In the genomic region with DNA sequence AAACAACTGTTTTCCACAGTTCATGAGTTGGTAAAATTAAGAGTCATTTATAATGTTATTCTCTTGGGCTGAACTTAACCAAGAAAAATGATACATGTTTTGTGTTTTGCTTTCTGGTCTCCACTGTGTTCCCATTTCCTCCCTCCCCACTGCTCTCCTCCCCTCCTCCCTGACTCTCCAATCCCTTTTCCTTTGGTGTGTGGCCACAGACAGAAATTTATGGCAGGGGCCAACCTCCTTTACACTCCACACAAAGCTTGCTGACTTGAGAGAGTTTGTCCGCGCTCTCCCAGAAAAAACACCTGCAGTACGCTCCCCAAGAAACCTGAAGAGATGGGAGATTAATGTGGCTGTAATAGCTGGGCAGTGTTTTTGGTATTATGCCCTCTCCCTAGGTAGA, we compare ENCODE assay signal across 16 cellular contexts.
"Had no signal": no experiment of that assay in that cellular context is flagged by ENCODE, and none has a peak within 500 bp of the region (broad histone marks: within the 10 kb centered on the region; RNA-seq: fewer than 3 reads in every experiment).

No MANE protein-coding gene starts in this region.

- H3K4me3 ChIP-seq: colonic mucosa, esophagus squamous epithelium, left ventricle myocardium inferior, lower lobe of right lung, prostate gland, right lobe of liver, tibial artery, upper lobe of left lung, uterus had no signal

- H2AFZ ChIP-seq: parathyroid adenoma had no signal

- H3K9ac ChIP-seq: parathyroid adenoma had no signal

- H3K27ac ChIP-seq: colonic mucosa, esophagus squamous epithelium, left ventricle myocardium inferior, lower lobe of right lung, parathyroid adenoma, prostate gland, right lobe of liver, tibial artery, upper lobe of left lung, uterus had no signal

- ATAC-seq: lower lobe of right lung; naive thymus-derived CD4-positive, alpha-beta T cell; right lobe of liver; stimulated activated memory B cell treated with anti-CD40 and anti-IgM and Interleukin-4, amounts not matched to agents 10 μg/mL and 1 μg/mL and 100 μg/mL, for 72 hours had no signal

- H3K4me1 ChIP-seq: colonic mucosa, esophagus squamous epithelium, left ventricle myocardium inferior, lower lobe of right lung, parathyroid adenoma, prostate gland, right lobe of liver, upper lobe of left lung, uterus had no signal

- DNase-seq: colonic mucosa; dermis blood vessel endothelial cell; esophagus squamous epithelium; foreskin fibroblast; immature natural killer cell; left ventricle myocardium inferior; lower lobe of right lung; naive thymus-derived CD4-positive, alpha-beta T cell; right lobe of liver; stimulated activated CD4-positive, alpha-beta T cell treated with anti-CD3 and anti-CD28 coated beads, Interleukin-4, amount 100 ng/mL, for 1 hour; tibial artery; upper lobe of left lung; uterus had no signal

- H3K27me3 ChIP-seq: colonic mucosa, esophagus squamous epithelium, right lobe of liver, tibial artery, upper lobe of left lung, uterus had no signal

- H3K36me3 ChIP-seq: colonic mucosa, prostate gland, uterus had no signal

- H3K9me3 ChIP-seq: colonic mucosa, esophagus squamous epithelium, left ventricle myocardium inferior, lower lobe of right lung, prostate gland, right lobe of liver, tibial artery, upper lobe of left lung, uterus had no signal
